12 cellular contexts compared by ENCODE assay signal in the genomic region with DNA sequence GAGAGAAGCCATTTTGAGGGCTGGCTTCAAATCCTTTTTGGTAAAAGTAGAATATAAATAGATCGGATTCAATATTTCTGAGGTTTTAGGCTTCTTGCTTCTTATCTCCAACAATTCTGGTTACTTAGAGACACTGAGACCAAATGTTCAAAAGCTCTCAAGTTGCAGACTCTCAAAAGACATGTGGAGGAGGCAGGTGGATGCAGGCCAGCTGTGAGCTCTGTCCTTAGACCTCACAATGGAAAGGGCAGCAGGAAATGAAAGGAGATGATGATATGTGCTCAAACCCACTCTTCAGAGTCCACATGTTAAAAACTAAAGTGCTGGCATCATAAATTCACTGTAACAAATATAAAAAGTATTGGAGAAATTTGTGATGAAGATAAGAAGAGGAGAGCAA.
"Had no signal": no experiment of that assay in that cellular context is flagged by ENCODE, and none has a peak within 500 bp of the region (broad histone marks: within the 10 kb centered on the region; RNA-seq: fewer than 3 reads in every experiment).

No MANE protein-coding gene starts in this region.

- H3K4me3 ChIP-seq: mucosa of descending colon, testis had no signal

- H3K9me3 ChIP-seq: mucosa of descending colon, testis had no signal

- H3K4me1 ChIP-seq: testis had no signal

- ATAC-seq: activated T-cell treated with anti-CD3 and anti-CD28 coated beads, Interleukin-2, amount 50 U/mL, for 4 hours; left cardiac atrium; mucosa of descending colon; natural killer cell treated with Interleukin-12 subunit alpha and Interleukin-12 subunit beta and Interleukin-15 and Interleukin-18, amount 100 ng/mL, for 72 hours; stimulated activated naive CD8-positive, alpha-beta T cell treated with anti-CD3 and anti-CD28 coated beads, Interleukin-15, amount 100 ng/mL, for 72 hours had no signal

- H3K27me3 ChIP-seq: testis had no signal

- DNase-seq: activated CD4-positive, alpha-beta memory T cell treated with anti-CD3 and anti-CD28 coated beads for 36 hours; activated naive CD8-positive, alpha-beta T cell treated with anti-CD3 and anti-CD28 coated beads, Interleukin-2, amount 10 ng/mL, durations not matched to agents 7 days and 5 days; activated T-cell treated with anti-CD3 and anti-CD28 coated beads, Interleukin-2, amount 50 U/mL, for 4 hours; anterior cingulate cortex; left cardiac atrium; mammary epithelial cell; mucosa of descending colon; stimulated activated CD4-positive, alpha-beta T cell treated with anti-CD3 and anti-CD28 coated beads, Interleukin-4, amount 100 ng/mL, for 4 hours; stimulated activated naive CD8-positive, alpha-beta T cell treated with anti-CD3 and anti-CD28 coated beads, Interleukin-15, amount 100 ng/mL, for 72 hours; T-helper 9 cell; testis had no signal
